Comparison of ENCODE assay signal across 1 cellular context in genomic region chr9:78292026-78292425, GRCh38.
A peak's percentile ranks its signal among the peaks of the same experiment; 100 is the strongest.
TF ChIP-seq lines count a peak whose summit lies in the region.

No MANE protein-coding gene starts in this region.

TF ChIP-seq in HepG2, 621 proteins besides CTCF, POLR2A, EP300 and RAD21:
- TF ChIP-seq SAP130 (CRISPR knock-in tag; IDR thresholded peaks at IDR 0.05; ENCODE audit: low read depth) (peak; percentile 6; the same call in 1 of the 2 replicates), MXD4 (CRISPR knock-in tag; IDR thresholded peaks at IDR 0.05) (no peak)
- TF ChIP-seq, protein P1, sequence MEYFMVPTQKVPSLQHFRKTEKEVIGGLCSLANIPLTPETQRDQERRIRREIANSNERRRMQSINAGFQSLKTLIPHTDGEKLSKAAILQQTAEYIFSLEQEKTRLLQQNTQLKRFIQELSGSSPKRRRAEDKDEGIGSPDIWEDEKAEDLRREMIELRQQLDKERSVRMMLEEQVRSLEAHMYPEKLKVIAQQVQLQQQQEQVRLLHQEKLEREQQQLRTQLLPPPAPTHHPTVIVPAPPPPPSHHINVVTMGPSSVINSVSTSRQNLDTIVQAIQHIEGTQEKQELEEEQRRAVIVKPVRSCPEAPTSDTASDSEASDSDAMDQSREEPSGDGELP (IDR thresholded peaks at IDR 0.05; ENCODE audit: borderline replicate concordance, low read depth), result peak; percentile 48; the same call in 1 of the 2 replicates
